19 cellular contexts compared by ENCODE assay signal in the genomic region with DNA sequence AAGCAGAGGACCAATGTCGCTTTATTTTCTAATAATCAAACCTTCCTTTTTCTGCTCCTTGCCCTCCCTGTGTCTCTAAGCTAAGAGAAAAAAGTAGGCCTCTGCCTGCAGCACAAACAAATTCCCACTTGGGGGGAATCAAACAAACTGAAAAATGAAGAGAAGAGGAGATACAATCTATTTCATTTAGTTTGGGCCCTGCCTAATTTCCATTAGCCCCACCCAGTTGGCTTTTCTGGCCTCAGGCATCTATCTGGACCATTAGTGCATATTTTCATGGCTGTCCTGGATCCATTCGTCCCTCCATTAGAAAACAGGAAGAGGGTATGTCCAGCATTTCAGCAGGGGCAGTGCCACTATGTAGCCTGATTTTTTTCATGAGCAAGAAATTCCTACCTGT.
DNase-seq lines count a peak whose midpoint lies in the region; ATAC-seq, FAIRE-seq and TF ChIP-seq lines count a peak whose summit lies in the region.
"Had no signal": no experiment of that assay in that cellular context is flagged by ENCODE, and none has a peak within 500 bp of the region (broad histone marks: within the 10 kb centered on the region; RNA-seq: fewer than 3 reads in every experiment).

No MANE protein-coding gene starts in this region.

- no peaks in the 10 kb centered on the region for H3K9me3 Mint-ChIP-seq in stimulated activated memory B cell treated with anti-CD40 and anti-IgM and Interleukin-4, amounts not matched to agents 10 μg/mL and 1 μg/mL and 100 μg/mL, for 72 hours
- H3K9me3 Mint-ChIP-seq: CD14-positive monocyte; CD8-positive, alpha-beta T cell had no signal

- no peak overlapping the region for H2BK15ac ChIP-seq in mesenchymal stem cell (ENCODE audit: low read depth, poor library complexity, severe bottlenecking)

- H3K4me1 ChIP-seq in BE2C (peaks cover 41% of the 10 kb centered on the region), OCI-LY1 (ENCODE audit: insufficient read depth, low read length, severe bottlenecking) (peaks cover 84% of the 10 kb centered on the region), mesenchymal stem cell (ENCODE audit: control insufficient read depth, insufficient read depth, low read depth, low read length) (peaks cover 2% of the 10 kb centered on the region)

- peaks cover 61% of the 10 kb centered on the region for H3K79me2 ChIP-seq in OCI-LY1 (ENCODE audit: insufficient read depth, low read length)

- no peak overlapping the region for H2BK12ac ChIP-seq in mesenchymal stem cell (ENCODE audit: low read length in 2 of 2)

- H3K27ac ChIP-seq in OCI-LY1 (ENCODE audit: low read depth, low read length, poor library complexity, severe bottlenecking) (peak overlapping the region; percentile 64), mesenchymal stem cell (ENCODE audit: low read length, poor library complexity, severe bottlenecking) (no peak overlapping the region)

- DNase-seq in BE2C (peak; percentile 78), mesenchymal stem cell (no peak), NAMALWA (ENCODE audit: low spot score) (no peak), GM12891 (ENCODE audit: insufficient read length, low spot score) (no peak), NCI-H2029 (lab: John Stamatoyannopoulos, UW) (no peak)
- DNase-seq: 8988T; CD8-positive, alpha-beta T cell; COR-L47; DMS153; DMS79 treated with DMSO at 0.1 percent for 48 hours; EL; IMR-90 had no signal

- no peak overlapping the region for H3K14ac ChIP-seq in mesenchymal stem cell (ENCODE audit: low read length in 2 of 2)

- ATAC-seq in stimulated activated memory B cell treated with anti-CD40 and anti-IgM and Interleukin-4, amounts not matched to agents 10 μg/mL and 1 μg/mL and 100 μg/mL, for 72 hours: no peak
- no peak for ATAC-seq in HG02938 (IDR thresholded peaks at IDR 0.05; ENCODE audit: unreplicated experiment)
- ATAC-seq: CD8-positive, alpha-beta T cell; HCT116 had no signal

- no peaks in the 10 kb centered on the region for H3K9me3 ChIP-seq in BE2C
- H3K9me3 ChIP-seq in OCI-LY1 (ENCODE audit: low read length): no peaks in the 10 kb centered on the region
- H3K9me3 ChIP-seq in mesenchymal stem cell (ENCODE audit: control insufficient read depth, low read length): no peaks in the 10 kb centered on the region

- H3F3A ChIP-seq in OCI-LY1 (ENCODE audit: insufficient read depth, low read length): no peaks in the 10 kb centered on the region

- H3K9me2 ChIP-seq in OCI-LY1 (ENCODE audit: low read depth, low read length): no peaks in the 10 kb centered on the region

- H2BK5ac ChIP-seq in mesenchymal stem cell (ENCODE audit: low read depth, low read length, poor library complexity, severe bottlenecking): no peak overlapping the region

- no peaks in the 10 kb centered on the region for H4K20me1 ChIP-seq in OCI-LY1 (ENCODE audit: insufficient read depth, low read length)

- no peaks in the 10 kb centered on the region for H3K36me3 ChIP-seq in BE2C
- no peaks in the 10 kb centered on the region for H3K36me3 ChIP-seq in OCI-LY1 (ENCODE audit: insufficient read depth, low read length)
- H3K36me3 ChIP-seq in mesenchymal stem cell (ENCODE audit: control insufficient read depth in 1 of 2, insufficient read depth in 2 of 2, low read depth in 1 of 2, low read length in 2 of 2): peaks cover 0 to 26% of the 10 kb centered on the region in 2 experiments

- no peaks in the 10 kb centered on the region for H3K79me1 ChIP-seq in mesenchymal stem cell (replicated peaks; ENCODE audit: low read length, poor library complexity, severe bottlenecking)

- 92% methylated on average over 2 of the region's 2 CpGs for WGBS in mesenchymal stem cell

- TF ChIP-seq CTCF in BE2C (IDR thresholded peaks at IDR 0.05; ENCODE audit: low read depth, low read length) (no peak), OCI-LY1 (IDR thresholded peaks at IDR 0.05; ENCODE audit: low read length) (no peak)

- peaks cover 46% of the 10 kb centered on the region for H3K36me3 Mint-ChIP-seq in stimulated activated memory B cell treated with anti-CD40 and anti-IgM and Interleukin-4, amounts not matched to agents 10 μg/mL and 1 μg/mL and 100 μg/mL, for 72 hours
- H3K36me3 Mint-ChIP-seq: CD8-positive, alpha-beta T cell had no signal

- H3K4me3 ChIP-seq in BE2C (ENCODE audit: low read depth, low read length): no peak overlapping the region
- no peak overlapping the region for H3K4me3 ChIP-seq in OCI-LY1 (ENCODE audit: low read depth, low read length, poor library complexity, severe bottlenecking)
- no peak overlapping the region for H3K4me3 ChIP-seq in mesenchymal stem cell (ENCODE audit: insufficient read depth in 1 of 2, low read depth in 1 of 2, low read length in 2 of 2)

- H3K4me1 Mint-ChIP-seq in stimulated activated memory B cell treated with anti-CD40 and anti-IgM and Interleukin-4, amounts not matched to agents 10 μg/mL and 1 μg/mL and 100 μg/mL, for 72 hours: peaks cover 77% of the 10 kb centered on the region

- H3K4ac ChIP-seq in mesenchymal stem cell (ENCODE audit: low read depth in 1 of 2, low read length in 2 of 2): no peak overlapping the region

- H3K23ac ChIP-seq in mesenchymal stem cell (ENCODE audit: low read length in 2 of 2): no peak overlapping the region

- FAIRE-seq in GM12891 (lab: Jason Lieb, UNC): no peak
- FAIRE-seq: D721Med, G401.6 had no signal

- H4K91ac ChIP-seq in mesenchymal stem cell (ENCODE audit: low read length): no peak overlapping the region

- H3K4me3 Mint-ChIP-seq in stimulated activated memory B cell treated with anti-CD40 and anti-IgM and Interleukin-4, amounts not matched to agents 10 μg/mL and 1 μg/mL and 100 μg/mL, for 72 hours: no peak overlapping the region
- H3K4me3 Mint-ChIP-seq: CD14-positive monocyte; CD8-positive, alpha-beta T cell had no signal

- H3K18ac ChIP-seq in mesenchymal stem cell (ENCODE audit: low read depth in 1 of 2, low read length in 2 of 2): no peak overlapping the region

- H3K4me2 ChIP-seq in OCI-LY1 (ENCODE audit: low read length) (no peak overlapping the region), mesenchymal stem cell (ENCODE audit: low read length, poor library complexity, severe bottlenecking) (no peak overlapping the region)

- H4K8ac ChIP-seq in mesenchymal stem cell (ENCODE audit: low read length): peak overlapping the region; percentile 38

- H3K27me3 Mint-ChIP-seq in stimulated activated memory B cell treated with anti-CD40 and anti-IgM and Interleukin-4, amounts not matched to agents 10 μg/mL and 1 μg/mL and 100 μg/mL, for 72 hours: no peaks in the 10 kb centered on the region

- no peak overlapping the region for H2BK120ac ChIP-seq in mesenchymal stem cell (ENCODE audit: low read depth, low read length)

- TF ChIP-seq POLR2A in GM12891 (IDR thresholded peaks at IDR 0.05; ENCODE audit: low read depth, low read length): no peak

- H3K27me3 ChIP-seq in BE2C (no peaks in the 10 kb centered on the region), OCI-LY1 (ENCODE audit: insufficient read depth, low read length) (no peaks in the 10 kb centered on the region), mesenchymal stem cell (ENCODE audit: control insufficient read depth in 1 of 2, insufficient read depth in 1 of 2, low read length in 2 of 2) (peaks cover 0 to 9% of the 10 kb centered on the region in 2 experiments)

- H3K27ac Mint-ChIP-seq in stimulated activated memory B cell treated with anti-CD40 and anti-IgM and Interleukin-4, amounts not matched to agents 10 μg/mL and 1 μg/mL and 100 μg/mL, for 72 hours: peak overlapping the region; percentile 36
- H3K27ac Mint-ChIP-seq: CD8-positive, alpha-beta T cell had no signal

- H3K9ac ChIP-seq in OCI-LY1 (ENCODE audit: low read length) (no peak overlapping the region; the same call in 1 of the 2 replicates), mesenchymal stem cell (ENCODE audit: low read length) (no peak overlapping the region)

- H2AFZ ChIP-seq in OCI-LY1 (ENCODE audit: low read length) (no peak overlapping the region), mesenchymal stem cell (ENCODE audit: low read depth, low read length) (no peak overlapping the region)

- no peak overlapping the region for H2AK5ac ChIP-seq in mesenchymal stem cell (ENCODE audit: low read length, severe bottlenecking)

TF ChIP-seq in GM12891, 5 proteins besides CTCF, POLR2A, EP300 and RAD21:
- TF ChIP-seq PAX5 (IDR thresholded peaks at IDR 0.05; ENCODE audit: insufficient read depth, low read length, severe bottlenecking) (no peak), POU2F2 (IDR thresholded peaks at IDR 0.05; ENCODE audit: low read depth, low read length) (no peak), POLR2AphosphoS5 (IDR thresholded peaks at IDR 0.05; ENCODE audit: low read depth, low read length) (no peak), SPI1 (IDR thresholded peaks at IDR 0.05; ENCODE audit: low read depth, low read length) (no peak), TAF1 (IDR thresholded peaks at IDR 0.05; ENCODE audit: low read depth, low read length) (no peak)
